Comparison of ENCODE assay signal across 8 cellular contexts in the genomic region with DNA sequence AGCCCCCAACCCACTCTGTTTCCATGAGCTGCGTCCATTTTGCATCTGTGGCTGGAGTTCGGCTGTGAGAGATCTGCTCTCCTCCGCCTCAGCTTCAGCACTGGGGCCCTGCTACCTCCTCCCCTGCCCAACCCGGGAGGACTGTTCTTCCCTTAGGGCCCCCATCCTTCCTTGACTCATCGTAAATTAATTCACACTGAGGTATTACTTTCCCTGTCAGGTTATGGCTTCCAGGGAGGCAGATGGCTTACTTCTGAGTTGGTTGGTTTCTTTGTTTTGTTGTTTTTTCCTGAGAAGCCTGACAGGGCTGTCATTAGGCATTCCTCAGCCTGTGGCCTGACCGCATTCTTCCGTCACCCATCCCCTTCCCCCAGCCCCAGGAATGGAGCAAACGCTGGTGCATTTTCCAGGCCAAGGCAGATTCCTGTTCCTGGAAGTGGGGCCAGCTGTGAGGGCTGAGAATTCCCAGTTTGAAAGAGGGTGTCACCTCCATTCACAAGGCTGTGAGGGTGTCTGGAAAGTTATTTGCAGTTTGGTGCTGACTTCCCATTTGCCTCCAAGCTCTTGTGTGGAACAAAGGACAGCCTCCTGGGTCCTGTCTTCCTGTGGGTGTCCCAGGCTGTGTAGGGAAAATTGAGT. TPM values are rescaled to one million over a fixed set of nuclear protein-coding genes. Genes with fewer than 3 reads are reported as not detected.
DNase-seq lines count a peak whose midpoint lies in the region; ATAC-seq and TF ChIP-seq lines count a peak whose summit lies in the region.

No MANE protein-coding gene starts in this region.

- intact Hi-C loops in right lobe of liver (cut with DNase I): no loop called here

- CTCF ChIA-PET in CD8-positive, alpha-beta memory T cell (lab: Charles Lee): no interaction called here

- no peak overlapping the region for H3K4me3 ChIP-seq in right lobe of liver
- no peak overlapping the region for H3K4me3 ChIP-seq in CD8-positive, alpha-beta memory T cell (ENCODE audit: low read length)

- H3K36me3 ChIP-seq in right lobe of liver: no peaks in the 10 kb centered on the region
- H3K36me3 ChIP-seq in CD8-positive, alpha-beta memory T cell (ENCODE audit: insufficient read depth, low read length): no peaks in the 10 kb centered on the region

- TF ChIP-seq CTCF in chondrocyte (IDR thresholded peaks at IDR 0.05): no peak
- TF ChIP-seq CTCF in right lobe of liver (IDR thresholded peaks at IDR 0.05): no peak
- no peak for TF ChIP-seq CTCF in type B pancreatic cell (conservative IDR thresholded peaks at IDR 0.05)

- H3K4me1 Mint-ChIP-seq in chondrocyte (ENCODE audit: low read depth) (peaks cover 53% of the 10 kb centered on the region), type B pancreatic cell (ENCODE audit: unreplicated experiment) (peaks cover 49% of the 10 kb centered on the region)
- peaks cover 0 to 9% (median 4%) of the 10 kb centered on the region in 3 donors for H3K4me1 Mint-ChIP-seq in CD8-positive, alpha-beta memory T cell

- H3K9me3 Mint-ChIP-seq in chondrocyte (ENCODE audit: low read depth) (peaks cover 18% of the 10 kb centered on the region), type B pancreatic cell (peaks cover 5% of the 10 kb centered on the region)
- H3K9me3 Mint-ChIP-seq in CD8-positive, alpha-beta memory T cell: peaks cover 1 to 11% (median 5%) of the 10 kb centered on the region in 5 donors

- POLR2A ChIA-PET in CD8-positive, alpha-beta memory T cell (lab: Charles Lee): no interaction called here

- H3K27ac Mint-ChIP-seq in chondrocyte (ENCODE audit: unreplicated experiment) (peak overlapping the region; percentile 99), type B pancreatic cell (peak overlapping the region; percentile 98)
- H3K27ac Mint-ChIP-seq in CD8-positive, alpha-beta memory T cell: peak overlapping the region in 1 of 8 donors; percentile 52

- no peak for TF ChIP-seq POLR2A in right lobe of liver (IDR thresholded peaks at IDR 0.05)

- H3K27me3 Mint-ChIP-seq in chondrocyte (ENCODE audit: low read depth) (no peaks in the 10 kb centered on the region), type B pancreatic cell (no peaks in the 10 kb centered on the region)
- H3K27me3 Mint-ChIP-seq in CD8-positive, alpha-beta memory T cell: peaks cover 6 to 19% of the 10 kb centered on the region in 2 donors

- H3K4me3 Mint-ChIP-seq in chondrocyte (ENCODE audit: unreplicated experiment) (no peak overlapping the region), type B pancreatic cell (peak overlapping the region; percentile 51)
- H3K4me3 Mint-ChIP-seq in CD8-positive, alpha-beta memory T cell: no peak overlapping the region

- peak; percentile 48 for DNase-seq in KBM-7
- DNase-seq in chondrocyte (ENCODE audit: low spot score): no peak
- DNase-seq in right lobe of liver: no peak
- DNase-seq in type B pancreatic cell (ENCODE audit: extremely low spot score, unreplicated experiment): no peak
- no peak for DNase-seq in NCI-H82 (lab: John Stamatoyannopoulos, UW)
- DNase-seq in CD8-positive, alpha-beta memory T cell: no peak

- H3K27ac ChIP-seq in right lobe of liver: peak overlapping the region in 2 of 3 donors; percentile 33 to 50
- H3K27ac ChIP-seq in CD8-positive, alpha-beta memory T cell (ENCODE audit: low read depth, low read length): no peak overlapping the region

- no peaks in the 10 kb centered on the region for H3K27me3 ChIP-seq in right lobe of liver
- H3K27me3 ChIP-seq in CD8-positive, alpha-beta memory T cell (ENCODE audit: insufficient read depth, low read length, poor library complexity, severe bottlenecking): peaks cover 3% of the 10 kb centered on the region

- WGBS in right lobe of liver (ENCODE audit: insufficient coverage, low coverage, low lambda C conversion rate, missing lambda C conversion rate): 70% methylated on average over 3 of the region's 8 CpGs

- no peaks in the 10 kb centered on the region for H3K9me3 ChIP-seq in right lobe of liver
- H3K9me3 ChIP-seq in CD8-positive, alpha-beta memory T cell (ENCODE audit: low read length): no peaks in the 10 kb centered on the region

- H3K4me1 ChIP-seq in right lobe of liver: no peaks in the 10 kb centered on the region
- H3K4me1 ChIP-seq in CD8-positive, alpha-beta memory T cell (ENCODE audit: insufficient read depth, low read length): no peaks in the 10 kb centered on the region

- peaks cover 9% of the 10 kb centered on the region for H3K36me3 Mint-ChIP-seq in chondrocyte (ENCODE audit: low read depth)
- H3K36me3 Mint-ChIP-seq in type B pancreatic cell: peaks cover 10% of the 10 kb centered on the region
- peaks cover 0 to 6% (median 0%) of the 10 kb centered on the region in 3 donors for H3K36me3 Mint-ChIP-seq in CD8-positive, alpha-beta memory T cell

- in situ Hi-C loops in KBM-7 (cut with MboI; ENCODE audit: low pct_unique_long_range_greater_than_20kb, low sequenced_read_pairs): no loop called here

- ATAC-seq in right lobe of liver: peak in 3 of 4 donors; percentile 22 to 50 (median 39)
- ATAC-seq in GM18909 (IDR thresholded peaks at IDR 0.05; ENCODE audit: poor library complexity, unreplicated experiment): no peak
- ATAC-seq in GM18502 (IDR thresholded peaks at IDR 0.05; ENCODE audit: poor library complexity, unreplicated experiment): no peak

RNA-seq across cellular contexts. Expression of a gene that starts 11.6 kb away (rescaled TPM):
- total RNA-seq in chondrocyte (not detected in 3 replicates), right lobe of liver (not detected), type B pancreatic cell (ENCODE audit: low replicate concordance) (0.68 TPM in 1 of 2 replicates, not detected in the other)
- 1 to 10 TPM; 1.0 to 2.0 TPM for total RNA-seq in CD8-positive, alpha-beta memory T cell
- polyA plus RNA-seq in CD8-positive, alpha-beta memory T cell: 30.5 TPM

RNA-seq across cellular contexts. Expression of a gene that starts 24.1 kb away (rescaled TPM):
- total RNA-seq in chondrocyte: 0.20 TPM in 1 of 3 replicates, not detected in the others
- total RNA-seq in right lobe of liver: not detected
- total RNA-seq in type B pancreatic cell (ENCODE audit: low replicate concordance): 0.41 TPM in 1 of 2 replicates, not detected in the other
- not detected for total RNA-seq in CD8-positive, alpha-beta memory T cell
- not detected for polyA plus RNA-seq in CD8-positive, alpha-beta memory T cell

Comparison
In these comparisons a context has a peak if more than half of its experiments do, and no peak if none do; other contexts are left out.
1. ATAC-seq: peak in right lobe of liver (3 of 4); none in GM18909 (single experiment) and GM18502 (single experiment).